9 cellular contexts compared by ENCODE assay signal in genomic region chr14:92323031-92323915, GRCh38. TPM values are rescaled to one million over a fixed set of nuclear protein-coding genes. Genes with fewer than 3 reads are reported as not detected.
A peak's percentile ranks its signal among the peaks of the same experiment; 100 is the strongest.
DNase-seq lines count a peak whose midpoint lies in the region; ATAC-seq, FAIRE-seq and TF ChIP-seq lines count a peak whose summit lies in the region.
"Had no signal": no experiment of that assay in that cellular context is flagged by ENCODE, and none has a peak within 500 bp of the region (broad histone marks: within the 10 kb centered on the region; RNA-seq: fewer than 3 reads in every experiment).

Gene SLC24A4 (plus strand): TSS chr14:92323165. CDS start chr14:92323831, 666 bp downstream.

- ATAC-seq in gastrocnemius medialis (peak; percentile 76 to 78), GM19463 (IDR thresholded peaks at IDR 0.05; ENCODE audit: unreplicated experiment) (no peak)

- H3K36me3 ChIP-seq in SK-N-MC (ENCODE audit: insufficient read depth, low read length) (no peaks in the 10 kb centered on the region), left ventricle myocardium inferior (no peaks in the 10 kb centered on the region), gastrocnemius medialis (no peaks in the 10 kb centered on the region), kidney (ENCODE audit: control insufficient read depth in 1 of 2, insufficient read depth in 2 of 2, low read length in 2 of 2) (no peaks in the 10 kb centered on the region)

- no peak within 1 kb of the TSS for H3K4me3 ChIP-seq in GM12865 (ENCODE audit: low read depth, low read length)
- 0 out of 2 replicates have a peak within 1 kb of the TSS, but pooled peaks have one; percentile 12 for H3K4me3 ChIP-seq in SK-N-MC
- H3K4me3 ChIP-seq in left ventricle myocardium inferior: peak within 1 kb of the TSS; percentile 62
- H3K4me3 ChIP-seq in gastrocnemius medialis: peak within 1 kb of the TSS; percentile 37 to 50 (median 44)
- H3K4me3 ChIP-seq in kidney (ENCODE audit: low read length in 2 of 2): no peak within 1 kb of the TSS

- no peak within 1 kb of the TSS for H3K27ac ChIP-seq in SK-N-MC
- H3K27ac ChIP-seq in left ventricle myocardium inferior (replicated peaks): no peak within 1 kb of the TSS
- H3K27ac ChIP-seq in gastrocnemius medialis: no peak within 1 kb of the TSS
- H3K27ac ChIP-seq in kidney (ENCODE audit: low read depth in 2 of 2, low read length in 2 of 2): no peak within 1 kb of the TSS

- in situ Hi-C loops in gastrocnemius medialis (cut with MboI; ENCODE audit: low sequenced_read_pairs in 4 of 4): no loop called here

- no peak for TF ChIP-seq POLR2A in gastrocnemius medialis (IDR thresholded peaks at IDR 0.05)

- peak; percentile 30 for DNase-seq in GM12865 (ENCODE audit: low read depth)
- no peak for DNase-seq in SK-N-MC (ENCODE audit: low read depth, low spot score)
- no peak for DNase-seq in left ventricle myocardium inferior
- DNase-seq in gastrocnemius medialis: no peak
- no peak for DNase-seq in NCI-H226
- no peak for DNase-seq in kidney
- DNase-seq in HuH-7.5 (ENCODE audit: low spot score): no peak

- H3K9me3 ChIP-seq in SK-N-MC (ENCODE audit: low read depth, low read length) (no peaks in the 10 kb centered on the region), left ventricle myocardium inferior (replicated peaks) (no peaks in the 10 kb centered on the region), gastrocnemius medialis (no peaks in the 10 kb centered on the region), kidney (ENCODE audit: control insufficient read depth in 1 of 2, low read length in 2 of 2) (no peaks in the 10 kb centered on the region)

- H3K9ac ChIP-seq in SK-N-MC (ENCODE audit: insufficient read length) (no peak within 1 kb of the TSS), kidney (ENCODE audit: low read length in 2 of 2) (no peak within 1 kb of the TSS)

- intact Hi-C loops in left ventricle myocardium inferior (cut with micrococcal nuclease): no loop called here
- intact Hi-C loops in gastrocnemius medialis (cut with DNase I; ENCODE audit: low total_unique reads): loop anchor here (10.0 kb wide), 1 partner anchor 178 kb away; no protein-coding TSS in a partner anchor
- intact Hi-C loops in kidney (cut with DNase I): no loop called here

- H3K4me1 ChIP-seq in left ventricle myocardium inferior (peaks cover 18% of the 10 kb centered on the region), gastrocnemius medialis (no peaks in the 10 kb centered on the region), kidney (ENCODE audit: control insufficient read depth in 1 of 2, insufficient read depth in 1 of 2, low read depth in 1 of 2, low read length in 2 of 2) (no peaks in the 10 kb centered on the region)

- FAIRE-seq in kidney (lab: Jason Lieb, UNC): no peak
- FAIRE-seq: colon had no signal

- TF ChIP-seq CTCF in GM12865 (IDR thresholded peaks at IDR 0.05; ENCODE audit: insufficient read depth, low read depth, low read length, missing control alignments) (no peak), left ventricle myocardium inferior (IDR thresholded peaks at IDR 0.05; ENCODE audit: borderline replicate concordance) (no peak), gastrocnemius medialis (IDR thresholded peaks at IDR 0.05 in 4 of 5, conservative IDR thresholded peaks at IDR 0.05 in 1 of 5) (no peak), kidney (IDR thresholded peaks at IDR 0.05; ENCODE audit: borderline replicate concordance, extremely low read depth, insufficient read depth) (no peak)

- H3K27me3 ChIP-seq in left ventricle myocardium inferior (ENCODE audit: low read depth): peaks cover 98% of the 10 kb centered on the region
- peaks cover 16 to 29% (median 20%) of the 10 kb centered on the region in 3 donors for H3K27me3 ChIP-seq in gastrocnemius medialis

RNA-seq across cellular contexts. Expression of gene SLC24A4, which starts in this region (rescaled TPM):
- total RNA-seq in left ventricle myocardium inferior (0.36 TPM), gastrocnemius medialis (under 1 TPM; 0.07 to 0.76 (median 0.50) TPM), kidney (0.85 TPM)
- polyA plus RNA-seq in kidney (ENCODE audit: insufficient read depth, low read depth, low replicate concordance): 0.32 TPM

Comparison
In these comparisons a context has a peak if more than half of its experiments do, and no peak if none do; other contexts are left out.
1. Peak in ATAC-seq and H3K4me3 ChIP-seq in gastrocnemius medialis; RNA of the gene not detected or under 1 TPM.
2. H3K4me3 ChIP-seq: peak in SK-N-MC (single experiment) and left ventricle myocardium inferior (single experiment); none in GM12865 (single experiment) and kidney (0 of 2).